8 cellular contexts compared by ENCODE assay signal in genomic region chr1:242467556-242468145, GRCh38. TPM values are rescaled to one million over a fixed set of nuclear protein-coding genes. Genes with fewer than 3 reads are reported as not detected.
A peak's percentile ranks its signal among the peaks of the same experiment; 100 is the strongest.
DNase-seq lines count a peak whose midpoint lies in the region; ATAC-seq, FAIRE-seq and TF ChIP-seq lines count a peak whose summit lies in the region.

No MANE protein-coding gene starts in this region.

- H3K4me3 ChIP-seq in Jurkat, Clone E6-1 (ENCODE audit: low read length): no peak overlapping the region
- H3K4me3 ChIP-seq in dorsolateral prefrontal cortex: no peak overlapping the region

- H3K27me3 ChIP-seq in dorsolateral prefrontal cortex: peaks cover 0 to 4% (median 0%) of the 10 kb centered on the region in 45 donors

- DNase-seq in EH (ENCODE audit: low read depth) (peak; percentile 25), RCC 7860 (ENCODE audit: low spot score) (peak; percentile 46), dorsolateral prefrontal cortex (peak in 9 of 10 donors; percentile 38 to 84 (median 60)), lung microvascular endothelial cell (ENCODE audit: low read depth in 2 of 2) (peak; percentile 49 to 57), ureter (ENCODE audit: low spot score) (peak; percentile 45)
- DNase-seq in Jurkat, Clone E6-1 (ENCODE audit: low read depth, low spot score): peak; percentile 11

- intact Hi-C loops in dorsolateral prefrontal cortex (cut with DNase I): loop anchor here in 1 of 2 donors (2.0 to 5.0 kb wide), 2 partner anchors 320 to 857 kb away; no protein-coding TSS in a partner anchor

- FAIRE-seq in RCC 7860 (lab: Jason Lieb, UNC): peak; percentile 18

- ATAC-seq in GM21447 (IDR thresholded peaks at IDR 0.05; ENCODE audit: unreplicated experiment) (peak; percentile 74), GM21381 (IDR thresholded peaks at IDR 0.05; ENCODE audit: unreplicated experiment) (no peak)

- H3K27ac ChIP-seq in dorsolateral prefrontal cortex: no peak overlapping the region

- TF ChIP-seq CTCF in dorsolateral prefrontal cortex (IDR thresholded peaks at IDR 0.05 in 54 of 56, conservative IDR thresholded peaks at IDR 0.05 in 2 of 56; ENCODE audit: low read depth in 1 of 56, partially characterized antibody in 56 of 56): peak; percentile 59 to 87 (median 78)

RNA-seq across cellular contexts. Expression of gene PLD5, which starts 56.8 kb away (rescaled TPM):
- not detected for polyA plus RNA-seq in Jurkat, Clone E6-1 (2012; ENCODE audit: insufficient read depth, insufficient read length)
- 10 to 100 TPM in 59 of 120 experiments, 1 to 10 TPM in 61; 4.3 to 19.9 (median 10.0) TPM for total RNA-seq in dorsolateral prefrontal cortex
- not detected in 2 replicates for total RNA-seq in lung microvascular endothelial cell
- total RNA-seq in ureter: 0.13 TPM
